Comparison of ENCODE assay signal across 1 cellular context in the genomic region with DNA sequence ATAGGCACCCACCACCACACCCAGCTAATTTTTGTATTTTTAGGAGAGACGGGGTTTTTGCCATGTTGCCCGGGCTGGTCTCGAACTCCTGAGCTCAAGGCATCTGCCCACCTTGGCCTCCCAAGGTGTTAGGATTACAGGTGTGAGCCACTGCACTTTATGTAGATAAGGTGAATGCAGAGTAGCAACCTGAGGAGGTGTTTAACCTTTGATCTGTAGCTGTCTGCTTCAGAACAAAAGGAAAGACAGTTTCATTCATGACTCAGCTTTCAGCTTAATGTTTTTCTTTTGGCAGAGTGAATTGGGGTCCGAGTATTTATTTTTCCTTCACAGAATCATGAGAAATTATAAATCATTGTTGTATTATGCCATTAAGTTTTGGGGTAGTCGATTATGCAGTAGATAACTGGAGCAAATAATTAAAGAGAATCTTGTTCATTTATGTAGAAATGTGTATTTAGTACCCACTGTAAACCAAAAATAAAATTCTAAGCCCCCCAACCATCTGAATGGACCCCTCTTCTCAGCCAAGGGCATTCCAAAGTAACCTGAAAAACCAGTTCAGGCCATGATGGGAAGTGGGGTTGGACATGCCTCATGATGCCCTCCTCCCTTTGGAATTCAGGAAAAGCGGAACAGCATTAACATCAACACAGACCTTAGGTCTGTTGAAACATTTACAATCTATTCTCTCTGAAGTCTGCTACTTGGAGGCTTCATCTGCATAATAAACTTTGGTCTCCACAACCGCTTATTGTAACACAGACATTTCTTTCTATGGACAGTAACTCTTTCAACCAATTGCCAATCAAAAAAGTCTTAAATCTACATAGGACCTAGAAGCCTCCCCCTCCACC.
TF ChIP-seq lines count a peak whose summit lies in the region.

No MANE protein-coding gene starts in this region.

TF ChIP-seq in GM23338, 12 proteins besides CTCF, POLR2A, EP300 and RAD21:
- TF ChIP-seq, protein P1, sequence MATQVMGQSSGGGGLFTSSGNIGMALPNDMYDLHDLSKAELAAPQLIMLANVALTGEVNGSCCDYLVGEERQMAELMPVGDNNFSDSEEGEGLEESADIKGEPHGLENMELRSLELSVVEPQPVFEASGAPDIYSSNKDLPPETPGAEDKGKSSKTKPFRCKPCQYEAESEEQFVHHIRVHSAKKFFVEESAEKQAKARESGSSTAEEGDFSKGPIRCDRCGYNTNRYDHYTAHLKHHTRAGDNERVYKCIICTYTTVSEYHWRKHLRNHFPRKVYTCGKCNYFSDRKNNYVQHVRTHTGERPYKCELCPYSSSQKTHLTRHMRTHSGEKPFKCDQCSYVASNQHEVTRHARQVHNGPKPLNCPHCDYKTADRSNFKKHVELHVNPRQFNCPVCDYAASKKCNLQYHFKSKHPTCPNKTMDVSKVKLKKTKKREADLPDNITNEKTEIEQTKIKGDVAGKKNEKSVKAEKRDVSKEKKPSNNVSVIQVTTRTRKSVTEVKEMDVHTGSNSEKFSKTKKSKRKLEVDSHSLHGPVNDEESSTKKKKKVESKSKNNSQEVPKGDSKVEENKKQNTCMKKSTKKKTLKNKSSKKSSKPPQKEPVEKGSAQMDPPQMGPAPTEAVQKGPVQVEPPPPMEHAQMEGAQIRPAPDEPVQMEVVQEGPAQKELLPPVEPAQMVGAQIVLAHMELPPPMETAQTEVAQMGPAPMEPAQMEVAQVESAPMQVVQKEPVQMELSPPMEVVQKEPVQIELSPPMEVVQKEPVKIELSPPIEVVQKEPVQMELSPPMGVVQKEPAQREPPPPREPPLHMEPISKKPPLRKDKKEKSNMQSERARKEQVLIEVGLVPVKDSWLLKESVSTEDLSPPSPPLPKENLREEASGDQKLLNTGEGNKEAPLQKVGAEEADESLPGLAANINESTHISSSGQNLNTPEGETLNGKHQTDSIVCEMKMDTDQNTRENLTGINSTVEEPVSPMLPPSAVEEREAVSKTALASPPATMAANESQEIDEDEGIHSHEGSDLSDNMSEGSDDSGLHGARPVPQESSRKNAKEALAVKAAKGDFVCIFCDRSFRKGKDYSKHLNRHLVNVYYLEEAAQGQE (IDR thresholded peaks at IDR 0.05; ENCODE audit: unreplicated experiment): no peak
- TF ChIP-seq, protein P2, sequence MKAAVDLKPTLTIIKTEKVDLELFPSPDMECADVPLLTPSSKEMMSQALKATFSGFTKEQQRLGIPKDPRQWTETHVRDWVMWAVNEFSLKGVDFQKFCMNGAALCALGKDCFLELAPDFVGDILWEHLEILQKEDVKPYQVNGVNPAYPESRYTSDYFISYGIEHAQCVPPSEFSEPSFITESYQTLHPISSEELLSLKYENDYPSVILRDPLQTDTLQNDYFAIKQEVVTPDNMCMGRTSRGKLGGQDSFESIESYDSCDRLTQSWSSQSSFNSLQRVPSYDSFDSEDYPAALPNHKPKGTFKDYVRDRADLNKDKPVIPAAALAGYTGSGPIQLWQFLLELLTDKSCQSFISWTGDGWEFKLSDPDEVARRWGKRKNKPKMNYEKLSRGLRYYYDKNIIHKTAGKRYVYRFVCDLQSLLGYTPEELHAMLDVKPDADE (IDR thresholded peaks at IDR 0.05): no peak
- TF ChIP-seq POLR2AphosphoS5 (IDR thresholded peaks at IDR 0.05; ENCODE audit: low read depth): no peak
- peak; percentile 39; the same call in 1 of the 2 replicates for TF ChIP-seq CREB1 (CRISPR knock-in tag; IDR thresholded peaks at IDR 0.05; ENCODE audit: low read depth)
- TF ChIP-seq JUNB (IDR thresholded peaks at IDR 0.05; ENCODE audit: unreplicated experiment): no peak
- TF ChIP-seq EZH2 (IDR thresholded peaks at IDR 0.05; ENCODE audit: low read depth, unreplicated experiment): no peak
